In genomic region chr19:40035996-40036395, GRCh38 we compare ENCODE assay signal across 14 cellular contexts. TPM values are rescaled to one million over a fixed set of nuclear protein-coding genes. Genes with fewer than 3 reads are reported as not detected.
DNase-seq lines count a peak whose midpoint lies in the region; ATAC-seq and TF ChIP-seq lines count a peak whose summit lies in the region.
"Had no signal": no experiment of that assay in that cellular context is flagged by ENCODE, and none has a peak within 500 bp of the region (broad histone marks: within the 10 kb centered on the region; RNA-seq: fewer than 3 reads in every experiment).

No MANE protein-coding gene starts in this region.

- DNase-seq in ELR (ENCODE audit: low read depth) (peak; percentile 36), Panc1 (ENCODE audit: low read depth, low spot score) (no peak), endodermal cell (no peak), D341Med (ENCODE audit: low spot score) (no peak), C1 segment of cervical spinal cord (lab: John Stamatoyannopoulos, UW) (no peak), NCI-H82 (lab: John Stamatoyannopoulos, UW) (no peak)
- DNase-seq: DMS53, H7, NCI-H1105 treated with DMSO at 0.1 percent for 48 hours, NCI-H1694 treated with DMSO at 0.1 percent for 48 hours, NCI-H2107, NCI-H69 had no signal

- TF ChIP-seq CTCF in Panc1 (IDR thresholded peaks at IDR 0.05), result peak; percentile 19; the same call in 1 of the 2 replicates
- no peak for TF ChIP-seq CTCF in endodermal cell (conservative IDR thresholded peaks at IDR 0.05)

- H3K4me1 Mint-ChIP-seq in endodermal cell, result no peaks in the 10 kb centered on the region

- H3K4me3 Mint-ChIP-seq in endodermal cell, result no peak overlapping the region

- 88% methylated on average over 4 of the region's 4 CpGs; no CpG with 5 or more reads in 1 of the 2 experiments for WGBS in endodermal cell (ENCODE audit: insufficient coverage in 1 of 2, insufficient read length in 1 of 2), 2 experiments

- H3K27me3 ChIP-seq in Panc1 (ENCODE audit: control insufficient read depth, insufficient read depth, low read length) (no peaks in the 10 kb centered on the region), endodermal cell (ENCODE audit: control insufficient read depth, insufficient read depth, low read length, poor library complexity, severe bottlenecking) (no peaks in the 10 kb centered on the region), subcutaneous abdominal adipose tissue (ENCODE audit: control insufficient read depth in 5 of 5, insufficient read depth in 4 of 5, low read length in 5 of 5) (no peaks in the 10 kb centered on the region)
- H3K27me3 ChIP-seq: SJSA1 had no signal

- POLR2A ChIA-PET in Panc1 (lab: Charles Lee), result interaction anchor here (0.5 to 1.1 kb wide), 4 partner anchors 13 to 208 kb away, joined by 3 to 6 read pairs (median 3); no protein-coding TSS in a partner anchor

- H3K9me3 ChIP-seq in Panc1 (ENCODE audit: control insufficient read depth, insufficient read depth, low read depth, low read length) (peaks cover 67% of the 10 kb centered on the region), endodermal cell (ENCODE audit: control insufficient read depth, low read length) (peaks cover 67% of the 10 kb centered on the region), subcutaneous abdominal adipose tissue (ENCODE audit: control insufficient read depth in 5 of 5, low read length in 5 of 5) (peaks cover 46 to 65% (median 64%) of the 10 kb centered on the region in 5 donors)

- CTCF ChIA-PET in Panc1 (lab: Charles Lee), result interaction anchor here (0.5 to 1.7 kb wide), 4 partner anchors 18 to 207 kb away, joined by 3 to 12 read pairs (median 4); partner anchors contain the start of gene PSMC4

- H3K9ac ChIP-seq in endodermal cell (ENCODE audit: extremely low read depth, low read length, poor library complexity, severe bottlenecking) (no peak overlapping the region), subcutaneous abdominal adipose tissue (ENCODE audit: low read length in 5 of 5) (no peak overlapping the region)

- H3K27ac Mint-ChIP-seq in endodermal cell, result no peak overlapping the region

- intact Hi-C loops in Panc1 (cut with micrococcal nuclease; ENCODE audit: unreplicated experiment), result no loop called here

- in situ Hi-C loops in Panc1 (cut with HindIII; ENCODE audit: low pct_unique_long_range_greater_than_20kb, low sequenced_read_pairs), result loop anchor here (5.0 kb wide), 2 partner anchors 64 to 99 kb away; partner anchors contain the start of gene PSMC4

- H3K27ac ChIP-seq in Panc1 (ENCODE audit: low read length) (no peak overlapping the region), endodermal cell (ENCODE audit: low read depth, low read length) (no peak overlapping the region), subcutaneous abdominal adipose tissue (ENCODE audit: low read depth, low read length) (no peak overlapping the region)
- H3K27ac ChIP-seq: SJSA1 had no signal

- H3K9me3 Mint-ChIP-seq in endodermal cell, result peaks cover 84% of the 10 kb centered on the region

- BruUV-seq in Panc1 (replicated peaks; lab: Mats Ljungman, UMichigan), result no TSS peak

- H3K4me1 ChIP-seq in Panc1 (ENCODE audit: control insufficient read depth, insufficient read depth, low read length) (no peaks in the 10 kb centered on the region), endodermal cell (ENCODE audit: control insufficient read depth, insufficient read depth, low read length) (no peaks in the 10 kb centered on the region), subcutaneous abdominal adipose tissue (ENCODE audit: control insufficient read depth in 5 of 5, insufficient read depth in 5 of 5, low read length in 5 of 5) (peaks cover 0 to 12% (median 0%) of the 10 kb centered on the region in 5 donors)
- H3K4me1 ChIP-seq: SJSA1 had no signal

- peaks cover 56% of the 10 kb centered on the region for H3K36me3 Mint-ChIP-seq in endodermal cell (ENCODE audit: low read depth)

- ATAC-seq in Panc1, result no peak

- no peaks in the 10 kb centered on the region for H3K27me3 Mint-ChIP-seq in endodermal cell (ENCODE audit: insufficient read depth)

- H3K36me3 ChIP-seq in Panc1 (ENCODE audit: control insufficient read depth, insufficient read depth, low read length) (no peaks in the 10 kb centered on the region), endodermal cell (ENCODE audit: control insufficient read depth, insufficient read depth, low read length) (peaks cover 52% of the 10 kb centered on the region), subcutaneous abdominal adipose tissue (ENCODE audit: control insufficient read depth in 5 of 5, insufficient read depth in 5 of 5, low read length in 5 of 5) (peaks cover 0 to 20% (median 0%) of the 10 kb centered on the region in 5 donors)

- no peak overlapping the region for H3K4me3 ChIP-seq in Panc1 (ENCODE audit: low read depth in 2 of 2, low read length in 2 of 2)
- H3K4me3 ChIP-seq in endodermal cell (ENCODE audit: low read length), result peak overlapping the region; percentile 66
- H3K4me3 ChIP-seq in subcutaneous abdominal adipose tissue (ENCODE audit: low read depth in 1 of 5, low read length in 5 of 5), result peak overlapping the region in 4 of 5 donors; percentile 21 to 40 (median 34)
- H3K4me3 ChIP-seq: SJSA1 had no signal

RNA-seq across cellular contexts. Expression of gene ZNF780B, which starts 20.0 kb away (rescaled TPM):
- total RNA-seq in Panc1 (2021; ENCODE audit: unreplicated experiment) (237 TPM), endodermal cell (10 to 100 TPM; 24.7 to 30.5 TPM)
- polyA plus RNA-seq in Panc1 (2012; ENCODE audit: insufficient read length), result 49.1 TPM
- polyA plus RNA-seq in endodermal cell (2013, experiment 1 of 2), result 6.6 TPM
- 6.9 TPM for polyA plus RNA-seq in endodermal cell (2013, experiment 2 of 2)

RNA-seq across cellular contexts. Expression of gene ZNF546, which starts 39.1 kb away (rescaled TPM):
- total RNA-seq in Panc1 (2021; ENCODE audit: unreplicated experiment) (68.4 TPM), endodermal cell (1 to 10 TPM; 2.5 to 4.6 TPM)
- 17.2 TPM for polyA plus RNA-seq in Panc1 (2012; ENCODE audit: insufficient read length)
- 2.4 TPM for polyA plus RNA-seq in endodermal cell (2013, experiment 1 of 2)
- 2.0 TPM for polyA plus RNA-seq in endodermal cell (2013, experiment 2 of 2)

RNA-seq across cellular contexts. Expression of gene ZNF780A, which starts 54.7 kb away (rescaled TPM):
- total RNA-seq in Panc1 (2021; ENCODE audit: unreplicated experiment) (251 TPM), endodermal cell (10 to 100 TPM; 20.5 to 21.2 TPM)
- 125 TPM for polyA plus RNA-seq in Panc1 (2012; ENCODE audit: insufficient read length)
- 9.8 TPM for polyA plus RNA-seq in endodermal cell (2013, experiment 1 of 2)
- 8.7 TPM for polyA plus RNA-seq in endodermal cell (2013, experiment 2 of 2)

Comparison
In these comparisons a context has a peak if more than half of its experiments do, and no peak if none do; other contexts are left out.
1. H3K4me3 ChIP-seq: peak in endodermal cell (single experiment) and subcutaneous abdominal adipose tissue (4 of 5); none in Panc1 (0 of 2).
2. RNA of gene ZNF546, which starts 39.1 kb away (total RNA-seq): 68.4 TPM in Panc1 (single experiment); 2.5 to 4.6 TPM in endodermal cell; every median in the first group is over 10 times any median in the second.
3. RNA of gene ZNF780A, which starts 54.7 kb away (total RNA-seq): 251 TPM in Panc1 (single experiment); 20.5 to 21.2 TPM in endodermal cell; every median in the first group is over 10 times any median in the second.